Comparison of ENCODE assay signal across 1 cellular context in the genomic region with DNA sequence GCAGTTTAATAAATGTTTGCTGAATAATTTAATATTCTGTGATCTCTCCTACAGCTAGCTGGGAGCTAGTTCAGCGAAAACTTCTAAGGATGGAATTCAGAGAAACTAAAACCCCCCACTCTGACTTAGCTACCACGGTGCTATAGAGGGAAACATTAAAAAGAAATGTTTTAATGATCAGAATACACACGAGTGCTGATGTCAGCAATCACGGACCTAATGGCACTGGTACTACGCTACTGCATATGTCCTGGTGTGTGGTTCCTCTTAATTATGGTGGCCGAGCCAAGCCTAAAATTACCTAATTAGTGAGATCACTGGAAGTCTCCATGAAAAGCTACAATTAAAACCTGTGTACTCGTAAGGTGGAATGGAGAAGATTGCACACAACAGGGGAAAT.
TF ChIP-seq lines count a peak whose summit lies in the region.

No MANE protein-coding gene starts in this region.

TF ChIP-seq in GM23338, 12 proteins besides CTCF, POLR2A, EP300 and RAD21:
- TF ChIP-seq, protein P1, sequence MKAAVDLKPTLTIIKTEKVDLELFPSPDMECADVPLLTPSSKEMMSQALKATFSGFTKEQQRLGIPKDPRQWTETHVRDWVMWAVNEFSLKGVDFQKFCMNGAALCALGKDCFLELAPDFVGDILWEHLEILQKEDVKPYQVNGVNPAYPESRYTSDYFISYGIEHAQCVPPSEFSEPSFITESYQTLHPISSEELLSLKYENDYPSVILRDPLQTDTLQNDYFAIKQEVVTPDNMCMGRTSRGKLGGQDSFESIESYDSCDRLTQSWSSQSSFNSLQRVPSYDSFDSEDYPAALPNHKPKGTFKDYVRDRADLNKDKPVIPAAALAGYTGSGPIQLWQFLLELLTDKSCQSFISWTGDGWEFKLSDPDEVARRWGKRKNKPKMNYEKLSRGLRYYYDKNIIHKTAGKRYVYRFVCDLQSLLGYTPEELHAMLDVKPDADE (IDR thresholded peaks at IDR 0.05) = no peak
- TF ChIP-seq EZH2 (IDR thresholded peaks at IDR 0.05; ENCODE audit: low read depth, unreplicated experiment) = no peak
- no peak for TF ChIP-seq STAT1 (IDR thresholded peaks at IDR 0.05; ENCODE audit: unreplicated experiment)
- TF ChIP-seq, protein P2, sequence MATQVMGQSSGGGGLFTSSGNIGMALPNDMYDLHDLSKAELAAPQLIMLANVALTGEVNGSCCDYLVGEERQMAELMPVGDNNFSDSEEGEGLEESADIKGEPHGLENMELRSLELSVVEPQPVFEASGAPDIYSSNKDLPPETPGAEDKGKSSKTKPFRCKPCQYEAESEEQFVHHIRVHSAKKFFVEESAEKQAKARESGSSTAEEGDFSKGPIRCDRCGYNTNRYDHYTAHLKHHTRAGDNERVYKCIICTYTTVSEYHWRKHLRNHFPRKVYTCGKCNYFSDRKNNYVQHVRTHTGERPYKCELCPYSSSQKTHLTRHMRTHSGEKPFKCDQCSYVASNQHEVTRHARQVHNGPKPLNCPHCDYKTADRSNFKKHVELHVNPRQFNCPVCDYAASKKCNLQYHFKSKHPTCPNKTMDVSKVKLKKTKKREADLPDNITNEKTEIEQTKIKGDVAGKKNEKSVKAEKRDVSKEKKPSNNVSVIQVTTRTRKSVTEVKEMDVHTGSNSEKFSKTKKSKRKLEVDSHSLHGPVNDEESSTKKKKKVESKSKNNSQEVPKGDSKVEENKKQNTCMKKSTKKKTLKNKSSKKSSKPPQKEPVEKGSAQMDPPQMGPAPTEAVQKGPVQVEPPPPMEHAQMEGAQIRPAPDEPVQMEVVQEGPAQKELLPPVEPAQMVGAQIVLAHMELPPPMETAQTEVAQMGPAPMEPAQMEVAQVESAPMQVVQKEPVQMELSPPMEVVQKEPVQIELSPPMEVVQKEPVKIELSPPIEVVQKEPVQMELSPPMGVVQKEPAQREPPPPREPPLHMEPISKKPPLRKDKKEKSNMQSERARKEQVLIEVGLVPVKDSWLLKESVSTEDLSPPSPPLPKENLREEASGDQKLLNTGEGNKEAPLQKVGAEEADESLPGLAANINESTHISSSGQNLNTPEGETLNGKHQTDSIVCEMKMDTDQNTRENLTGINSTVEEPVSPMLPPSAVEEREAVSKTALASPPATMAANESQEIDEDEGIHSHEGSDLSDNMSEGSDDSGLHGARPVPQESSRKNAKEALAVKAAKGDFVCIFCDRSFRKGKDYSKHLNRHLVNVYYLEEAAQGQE (IDR thresholded peaks at IDR 0.05; ENCODE audit: unreplicated experiment) = no peak
- no peak for TF ChIP-seq NANOG (IDR thresholded peaks at IDR 0.05; ENCODE audit: borderline replicate concordance)
- TF ChIP-seq POLR2AphosphoS5 (IDR thresholded peaks at IDR 0.05; ENCODE audit: low read depth) = no peak
- TF ChIP-seq, protein P3, sequence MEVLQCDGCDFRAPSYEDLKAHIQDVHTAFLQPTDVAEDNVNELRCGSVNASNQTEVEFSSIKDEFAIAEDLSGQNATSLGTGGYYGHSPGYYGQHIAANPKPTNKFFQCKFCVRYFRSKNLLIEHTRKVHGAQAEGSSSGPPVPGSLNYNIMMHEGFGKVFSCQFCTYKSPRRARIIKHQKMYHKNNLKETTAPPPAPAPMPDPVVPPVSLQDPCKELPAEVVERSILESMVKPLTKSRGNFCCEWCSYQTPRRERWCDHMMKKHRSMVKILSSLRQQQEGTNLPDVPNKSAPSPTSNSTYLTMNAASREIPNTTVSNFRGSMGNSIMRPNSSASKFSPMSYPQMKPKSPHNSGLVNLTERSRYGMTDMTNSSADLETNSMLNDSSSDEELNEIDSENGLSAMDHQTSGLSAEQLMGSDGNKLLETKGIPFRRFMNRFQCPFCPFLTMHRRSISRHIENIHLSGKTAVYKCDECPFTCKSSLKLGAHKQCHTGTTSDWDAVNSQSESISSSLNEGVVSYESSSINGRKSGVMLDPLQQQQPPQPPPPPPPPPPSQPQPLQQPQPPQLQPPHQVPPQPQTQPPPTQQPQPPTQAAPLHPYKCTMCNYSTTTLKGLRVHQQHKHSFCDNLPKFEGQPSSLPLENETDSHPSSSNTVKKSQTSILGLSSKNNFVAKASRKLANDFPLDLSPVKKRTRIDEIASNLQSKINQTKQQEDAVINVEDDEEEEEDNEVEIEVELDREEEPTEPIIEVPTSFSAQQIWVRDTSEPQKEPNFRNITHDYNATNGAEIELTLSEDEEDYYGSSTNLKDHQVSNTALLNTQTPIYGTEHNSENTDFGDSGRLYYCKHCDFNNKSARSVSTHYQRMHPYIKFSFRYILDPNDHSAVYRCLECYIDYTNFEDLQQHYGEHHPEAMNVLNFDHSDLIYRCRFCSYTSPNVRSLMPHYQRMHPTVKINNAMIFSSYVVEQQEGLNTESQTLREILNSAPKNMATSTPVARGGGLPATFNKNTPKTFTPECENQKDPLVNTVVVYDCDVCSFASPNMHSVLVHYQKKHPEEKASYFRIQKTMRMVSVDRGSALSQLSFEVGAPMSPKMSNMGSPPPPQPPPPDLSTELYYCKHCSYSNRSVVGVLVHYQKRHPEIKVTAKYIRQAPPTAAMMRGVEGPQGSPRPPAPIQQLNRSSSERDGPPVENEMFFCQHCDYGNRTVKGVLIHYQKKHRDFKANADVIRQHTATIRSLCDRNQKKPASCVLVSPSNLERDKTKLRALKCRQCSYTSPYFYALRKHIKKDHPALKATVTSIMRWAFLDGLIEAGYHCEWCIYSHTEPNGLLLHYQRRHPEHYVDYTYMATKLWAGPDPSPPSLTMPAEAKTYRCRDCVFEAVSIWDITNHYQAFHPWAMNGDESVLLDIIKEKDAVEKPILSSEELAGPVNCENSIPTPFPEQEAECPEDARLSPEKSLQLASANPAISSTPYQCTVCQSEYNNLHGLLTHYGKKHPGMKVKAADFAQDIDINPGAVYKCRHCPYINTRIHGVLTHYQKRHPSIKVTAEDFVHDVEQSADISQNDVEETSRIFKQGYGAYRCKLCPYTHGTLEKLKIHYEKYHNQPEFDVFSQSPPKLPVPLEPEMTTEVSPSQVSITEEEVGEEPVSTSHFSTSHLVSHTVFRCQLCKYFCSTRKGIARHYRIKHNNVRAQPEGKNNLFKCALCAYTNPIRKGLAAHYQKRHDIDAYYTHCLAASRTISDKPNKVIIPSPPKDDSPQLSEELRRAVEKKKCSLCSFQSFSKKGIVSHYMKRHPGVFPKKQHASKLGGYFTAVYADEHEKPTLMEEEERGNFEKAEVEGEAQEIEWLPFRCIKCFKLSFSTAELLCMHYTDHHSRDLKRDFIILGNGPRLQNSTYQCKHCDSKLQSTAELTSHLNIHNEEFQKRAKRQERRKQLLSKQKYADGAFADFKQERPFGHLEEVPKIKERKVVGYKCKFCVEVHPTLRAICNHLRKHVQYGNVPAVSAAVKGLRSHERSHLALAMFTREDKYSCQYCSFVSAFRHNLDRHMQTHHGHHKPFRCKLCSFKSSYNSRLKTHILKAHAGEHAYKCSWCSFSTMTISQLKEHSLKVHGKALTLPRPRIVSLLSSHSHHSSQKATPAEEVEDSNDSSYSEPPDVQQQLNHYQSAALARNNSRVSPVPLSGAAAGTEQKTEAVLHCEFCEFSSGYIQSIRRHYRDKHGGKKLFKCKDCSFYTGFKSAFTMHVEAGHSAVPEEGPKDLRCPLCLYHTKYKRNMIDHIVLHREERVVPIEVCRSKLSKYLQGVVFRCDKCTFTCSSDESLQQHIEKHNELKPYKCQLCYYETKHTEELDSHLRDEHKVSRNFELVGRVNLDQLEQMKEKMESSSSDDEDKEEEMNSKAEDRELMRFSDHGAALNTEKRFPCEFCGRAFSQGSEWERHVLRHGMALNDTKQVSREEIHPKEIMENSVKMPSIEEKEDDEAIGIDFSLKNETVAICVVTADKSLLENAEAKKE (CRISPR knock-in tag; IDR thresholded peaks at IDR 0.05) = no peak
- TF ChIP-seq ZNF114 (CRISPR knock-in tag; IDR thresholded peaks at IDR 0.05) = no peak
- no peak for TF ChIP-seq EZH2phosphoT487 (IDR thresholded peaks at IDR 0.05; ENCODE audit: unreplicated experiment)
- no peak for TF ChIP-seq ZNF331 (CRISPR knock-in tag; IDR thresholded peaks at IDR 0.05; ENCODE audit: low read depth)
- TF ChIP-seq CREB1 (CRISPR knock-in tag; IDR thresholded peaks at IDR 0.05; ENCODE audit: low read depth) = no peak
- no peak for TF ChIP-seq JUNB (IDR thresholded peaks at IDR 0.05; ENCODE audit: unreplicated experiment)
